In the genomic region with DNA sequence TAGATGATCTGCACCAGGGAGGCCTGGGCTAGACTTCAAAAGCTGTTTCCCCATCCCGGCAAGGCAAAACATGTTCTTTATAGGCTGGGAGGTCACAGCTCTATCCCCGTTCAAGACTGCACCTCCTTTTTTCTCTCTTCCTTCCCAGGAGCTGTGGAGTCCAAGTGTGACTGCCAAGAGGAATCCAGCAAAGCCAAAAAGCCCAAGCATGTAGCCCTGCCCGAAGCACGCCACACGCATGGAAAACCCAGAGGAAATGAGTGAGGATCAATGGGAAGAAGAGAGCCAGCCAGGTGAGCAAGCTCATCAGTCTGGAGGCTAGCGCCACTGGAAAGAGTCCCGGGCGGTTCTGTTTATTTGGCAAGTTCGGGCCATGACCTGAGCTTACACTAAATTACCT, we compare ENCODE assay signal across 1 cellular context.
TF ChIP-seq lines count a peak whose summit lies in the region.

No MANE protein-coding gene starts in this region.

TF ChIP-seq in HepG2, 621 proteins besides CTCF, POLR2A, EP300 and RAD21 (continued from another document):
- TF ChIP-seq, protein P1, sequence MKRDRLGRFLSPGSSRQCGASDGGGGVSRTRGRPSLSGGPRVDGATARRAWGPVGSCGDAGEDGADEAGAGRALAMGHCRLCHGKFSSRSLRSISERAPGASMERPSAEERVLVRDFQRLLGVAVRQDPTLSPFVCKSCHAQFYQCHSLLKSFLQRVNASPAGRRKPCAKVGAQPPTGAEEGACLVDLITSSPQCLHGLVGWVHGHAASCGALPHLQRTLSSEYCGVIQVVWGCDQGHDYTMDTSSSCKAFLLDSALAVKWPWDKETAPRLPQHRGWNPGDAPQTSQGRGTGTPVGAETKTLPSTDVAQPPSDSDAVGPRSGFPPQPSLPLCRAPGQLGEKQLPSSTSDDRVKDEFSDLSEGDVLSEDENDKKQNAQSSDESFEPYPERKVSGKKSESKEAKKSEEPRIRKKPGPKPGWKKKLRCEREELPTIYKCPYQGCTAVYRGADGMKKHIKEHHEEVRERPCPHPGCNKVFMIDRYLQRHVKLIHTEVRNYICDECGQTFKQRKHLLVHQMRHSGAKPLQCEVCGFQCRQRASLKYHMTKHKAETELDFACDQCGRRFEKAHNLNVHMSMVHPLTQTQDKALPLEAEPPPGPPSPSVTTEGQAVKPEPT (CRISPR knock-in tag; IDR thresholded peaks at IDR 0.05; ENCODE audit: low read depth), result no peak
- TF ChIP-seq ZMYM2 (CRISPR knock-in tag; IDR thresholded peaks at IDR 0.05) (no peak), PLRG1 (conservative IDR thresholded peaks at IDR 0.05) (no peak), SP4 (CRISPR knock-in tag; IDR thresholded peaks at IDR 0.05) (no peak), ZNF10 (CRISPR knock-in tag; IDR thresholded peaks at IDR 0.05; ENCODE audit: borderline replicate concordance, low read depth) (no peak), KLF12 (CRISPR knock-in tag; IDR thresholded peaks at IDR 0.05; ENCODE audit: borderline replicate concordance) (no peak), CREB1 (IDR thresholded peaks at IDR 0.05) (no peak), CREB1 (CRISPR knock-in tag; IDR thresholded peaks at IDR 0.05) (no peak)
- TF ChIP-seq, protein P2, sequence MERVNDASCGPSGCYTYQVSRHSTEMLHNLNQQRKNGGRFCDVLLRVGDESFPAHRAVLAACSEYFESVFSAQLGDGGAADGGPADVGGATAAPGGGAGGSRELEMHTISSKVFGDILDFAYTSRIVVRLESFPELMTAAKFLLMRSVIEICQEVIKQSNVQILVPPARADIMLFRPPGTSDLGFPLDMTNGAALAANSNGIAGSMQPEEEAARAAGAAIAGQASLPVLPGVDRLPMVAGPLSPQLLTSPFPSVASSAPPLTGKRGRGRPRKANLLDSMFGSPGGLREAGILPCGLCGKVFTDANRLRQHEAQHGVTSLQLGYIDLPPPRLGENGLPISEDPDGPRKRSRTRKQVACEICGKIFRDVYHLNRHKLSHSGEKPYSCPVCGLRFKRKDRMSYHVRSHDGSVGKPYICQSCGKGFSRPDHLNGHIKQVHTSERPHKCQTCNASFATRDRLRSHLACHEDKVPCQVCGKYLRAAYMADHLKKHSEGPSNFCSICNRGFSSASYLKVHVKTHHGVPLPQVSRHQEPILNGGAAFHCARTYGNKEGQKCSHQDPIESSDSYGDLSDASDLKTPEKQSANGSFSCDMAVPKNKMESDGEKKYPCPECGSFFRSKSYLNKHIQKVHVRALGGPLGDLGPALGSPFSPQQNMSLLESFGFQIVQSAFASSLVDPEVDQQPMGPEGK (CRISPR knock-in tag; IDR thresholded peaks at IDR 0.05), result no peak
- TF ChIP-seq, protein P3, sequence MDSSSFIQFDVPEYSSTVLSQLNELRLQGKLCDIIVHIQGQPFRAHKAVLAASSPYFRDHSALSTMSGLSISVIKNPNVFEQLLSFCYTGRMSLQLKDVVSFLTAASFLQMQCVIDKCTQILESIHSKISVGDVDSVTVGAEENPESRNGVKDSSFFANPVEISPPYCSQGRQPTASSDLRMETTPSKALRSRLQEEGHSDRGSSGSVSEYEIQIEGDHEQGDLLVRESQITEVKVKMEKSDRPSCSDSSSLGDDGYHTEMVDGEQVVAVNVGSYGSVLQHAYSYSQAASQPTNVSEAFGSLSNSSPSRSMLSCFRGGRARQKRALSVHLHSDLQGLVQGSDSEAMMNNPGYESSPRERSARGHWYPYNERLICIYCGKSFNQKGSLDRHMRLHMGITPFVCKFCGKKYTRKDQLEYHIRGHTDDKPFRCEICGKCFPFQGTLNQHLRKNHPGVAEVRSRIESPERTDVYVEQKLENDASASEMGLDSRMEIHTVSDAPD (CRISPR knock-in tag; IDR thresholded peaks at IDR 0.05), result no peak
- TF ChIP-seq, protein P4, sequence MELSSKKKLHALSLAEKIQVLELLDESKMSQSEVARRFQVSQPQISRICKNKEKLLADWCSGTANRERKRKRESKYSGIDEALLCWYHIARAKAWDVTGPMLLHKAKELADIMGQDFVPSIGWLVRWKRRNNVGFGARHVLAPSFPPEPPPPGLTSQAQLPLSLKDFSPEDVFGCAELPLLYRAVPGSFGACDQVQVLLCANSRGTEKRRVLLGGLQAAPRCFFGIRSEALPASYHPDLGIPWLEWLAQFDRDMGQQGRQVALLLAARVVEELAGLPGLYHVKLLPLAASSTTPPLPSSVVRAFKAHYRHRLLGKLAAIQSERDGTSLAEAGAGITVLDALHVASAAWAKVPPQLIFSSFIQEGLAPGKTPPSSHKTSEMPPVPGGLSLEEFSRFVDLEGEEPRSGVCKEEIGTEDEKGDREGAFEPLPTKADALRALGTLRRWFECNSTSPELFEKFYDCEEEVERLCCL (CRISPR knock-in tag; IDR thresholded peaks at IDR 0.05; ENCODE audit: borderline replicate concordance), result no peak
- TF ChIP-seq, protein P5, sequence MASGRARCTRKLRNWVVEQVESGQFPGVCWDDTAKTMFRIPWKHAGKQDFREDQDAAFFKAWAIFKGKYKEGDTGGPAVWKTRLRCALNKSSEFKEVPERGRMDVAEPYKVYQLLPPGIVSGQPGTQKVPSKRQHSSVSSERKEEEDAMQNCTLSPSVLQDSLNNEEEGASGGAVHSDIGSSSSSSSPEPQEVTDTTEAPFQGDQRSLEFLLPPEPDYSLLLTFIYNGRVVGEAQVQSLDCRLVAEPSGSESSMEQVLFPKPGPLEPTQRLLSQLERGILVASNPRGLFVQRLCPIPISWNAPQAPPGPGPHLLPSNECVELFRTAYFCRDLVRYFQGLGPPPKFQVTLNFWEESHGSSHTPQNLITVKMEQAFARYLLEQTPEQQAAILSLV (CRISPR knock-in tag; IDR thresholded peaks at IDR 0.05; ENCODE audit: borderline replicate concordance), result no peak
